ENCODE assay signal across 19 cellular contexts in the genomic region with DNA sequence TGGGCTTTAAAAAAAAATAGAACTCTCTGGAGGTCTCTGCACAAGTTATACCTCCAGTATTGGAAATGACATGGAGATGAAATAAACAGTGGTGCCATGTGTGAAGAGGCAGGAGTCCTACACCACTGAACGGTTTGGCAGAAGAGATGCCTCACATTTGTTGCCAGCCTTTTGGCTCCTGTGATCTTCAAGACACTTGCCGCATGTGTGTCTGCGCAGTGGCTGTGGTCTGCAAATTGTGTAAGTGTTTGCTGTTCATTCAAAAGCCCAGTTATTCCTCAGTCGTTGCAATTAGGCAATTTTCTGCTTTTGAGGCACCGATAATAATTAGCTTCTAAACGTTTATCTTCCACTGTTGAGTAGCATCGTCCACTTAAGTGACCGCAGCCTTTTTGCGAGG.
"Had no signal": no experiment of that assay in that cellular context is flagged by ENCODE, and none has a peak within 500 bp of the region (broad histone marks: within the 10 kb centered on the region; RNA-seq: fewer than 3 reads in every experiment).

No MANE protein-coding gene starts in this region.

- H3K4me1 ChIP-seq: esophagus muscularis mucosa, gastrocnemius medialis, psoas muscle, right lobe of liver, suprapubic skin, thyroid gland, uterus had no signal

- H3K36me3 ChIP-seq: esophagus muscularis mucosa, gastrocnemius medialis, neutrophil, right lobe of liver, suprapubic skin, thyroid gland, upper lobe of left lung, uterus had no signal

- DNase-seq: effector memory CD4-positive, alpha-beta T cell; gastrocnemius medialis; glutamatergic neuron; left colon; naive thymus-derived CD4-positive, alpha-beta T cell; psoas muscle; retina; stimulated activated CD4-positive, alpha-beta T cell treated with anti-CD3 and anti-CD28 coated beads, Interleukin-4, amount 100 ng/mL, for 1 hour; stimulated activated CD8-positive, alpha-beta memory T cell treated with anti-CD3 and anti-CD28 coated beads, Interleukin-4, amount 100 ng/mL, for 48 hours; stimulated activated naive CD8-positive, alpha-beta T cell treated with anti-CD3 and anti-CD28 coated beads, Interleukin-15, Interleukin-2, amounts not matched to agents 100 U/mL and 50 U/mL, for 24 hours; thyroid gland; upper lobe of left lung; uterus had no signal

- H3K4me3 Mint-ChIP-seq: stimulated activated effector memory CD8-positive, alpha-beta T cell treated with anti-CD3 and anti-CD28 coated beads, Interleukin-12 subunit alpha, Interleukin-12 subunit beta, amount 100 ng/mL, for 72 hours had no signal

- H3K9me3 ChIP-seq: neutrophil, thyroid gland, uterus had no signal

- H3K27ac ChIP-seq: epithelial cell of prostate, esophagus muscularis mucosa, gastrocnemius medialis, neutrophil, psoas muscle, right lobe of liver, suprapubic skin, thyroid gland, upper lobe of left lung, uterus had no signal

- H3K27ac Mint-ChIP-seq: stimulated activated effector memory CD8-positive, alpha-beta T cell treated with anti-CD3 and anti-CD28 coated beads, Interleukin-12 subunit alpha, Interleukin-12 subunit beta, amount 100 ng/mL, for 72 hours had no signal

- H3K27me3 Mint-ChIP-seq: naive thymus-derived CD4-positive, alpha-beta T cell had no signal

- H3K4me3 ChIP-seq: esophagus muscularis mucosa, gastrocnemius medialis, psoas muscle, right lobe of liver, suprapubic skin, thyroid gland, upper lobe of left lung, uterus had no signal

- H3K36me3 Mint-ChIP-seq: stimulated activated effector memory CD8-positive, alpha-beta T cell treated with anti-CD3 and anti-CD28 coated beads, Interleukin-12 subunit alpha, Interleukin-12 subunit beta, amount 100 ng/mL, for 72 hours had no signal

- H3K27me3 ChIP-seq: neutrophil, right lobe of liver, thyroid gland, upper lobe of left lung, uterus had no signal
